Comparison of ENCODE assay signal across 2 cellular contexts in the genomic region with DNA sequence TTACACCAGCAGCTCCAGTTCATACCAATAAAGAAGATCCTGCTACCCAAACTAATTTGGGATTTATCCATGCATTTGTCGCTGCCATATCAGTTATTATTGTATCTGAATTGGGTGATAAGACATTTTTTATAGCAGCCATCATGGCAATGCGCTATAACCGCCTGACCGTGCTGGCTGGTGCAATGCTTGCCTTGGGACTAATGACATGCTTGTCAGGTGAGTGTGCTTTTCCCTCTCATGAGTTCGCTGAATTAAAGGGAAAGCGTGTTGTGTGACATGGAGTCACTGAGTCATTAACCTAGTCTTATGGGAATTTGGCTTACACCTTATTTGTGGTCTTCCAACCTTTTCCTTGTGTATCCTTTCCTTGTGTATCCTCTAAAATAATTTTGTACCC.
TF ChIP-seq lines count a peak whose summit lies in the region.

No MANE protein-coding gene starts in this region.

TF ChIP-seq in IMR-90, 13 proteins besides CTCF, POLR2A, EP300 and RAD21:
- TF ChIP-seq NFE2L2 (IDR thresholded peaks at IDR 0.05; ENCODE audit: low read depth, low read length) (no peak), RFX5 (IDR thresholded peaks at IDR 0.05; ENCODE audit: low read depth, low read length) (no peak), BHLHE40 (IDR thresholded peaks at IDR 0.05; ENCODE audit: low read depth, low read length) (no peak), CEBPB (IDR thresholded peaks at IDR 0.05; ENCODE audit: low read depth, low read length) (0 out of 2 replicates have a peak, but pooled peaks have one; percentile 9), MXI1 (IDR thresholded peaks at IDR 0.05; ENCODE audit: borderline replicate concordance, low read depth, low read length) (no peak), CHD1 (IDR thresholded peaks at IDR 0.05; ENCODE audit: low read depth, low read length) (no peak), SMC3 (IDR thresholded peaks at IDR 0.05; ENCODE audit: low read depth, low read length) (no peak), RCOR1 (IDR thresholded peaks at IDR 0.05; ENCODE audit: insufficient replicate concordance, low read length) (no peak), MAZ (IDR thresholded peaks at IDR 0.05; ENCODE audit: borderline replicate concordance, low read depth, low read length) (no peak)

TF ChIP-seq in K562, 482 proteins besides CTCF, POLR2A, EP300 and RAD21:
- TF ChIP-seq ATF7 (IDR thresholded peaks at IDR 0.05) (no peak), ZBTB33 (CRISPR knock-in tag; IDR thresholded peaks at IDR 0.05) (peak; percentile 83)
